In genomic region chr20:31824125-31824485, GRCh38 we compare ENCODE assay signal across 23 cellular contexts. TPM values are rescaled to one million over a fixed set of nuclear protein-coding genes. Genes with fewer than 3 reads are reported as not detected.
"Had no signal": no experiment of that assay in that cellular context is flagged by ENCODE, and none has a peak within 500 bp of the region (broad histone marks: within the 10 kb centered on the region; RNA-seq: fewer than 3 reads in every experiment).

No MANE protein-coding gene starts in this region.

- H3K4me3 Mint-ChIP-seq: activated T-helper 1 cell treated with anti-CD3 and anti-CD28 coated beads, Interleukin-12 subunit alpha, Interleukin-12 subunit beta, Interleukin-2, Interleukin-4 antibody, amounts not matched to agents 30 ng/mL and 10 ng/mL and 1 ng/mL, durations not matched to agents 14 hours and 24 hours and 36 hours; stimulated activated effector memory CD8-positive, alpha-beta T cell treated with anti-CD3 and anti-CD28 coated beads, Interleukin-12 subunit alpha, Interleukin-12 subunit beta, amount 100 ng/mL, for 72 hours; T-helper 17 cell; type B pancreatic cell had no signal

- ATAC-seq: activated naive CD4-positive, alpha-beta T cell treated with anti-CD3 and anti-CD28 coated beads, Interleukin-2, amount 50 U/mL, for 72 hours; heart left ventricle; stimulated activated effector memory CD8-positive, alpha-beta T cell treated with anti-CD3 and anti-CD28 coated beads, Interleukin-12 subunit alpha, Interleukin-12 subunit beta, amount 100 ng/mL, for 72 hours; T-helper 17 cell had no signal

- H3K4me3 ChIP-seq: adrenal gland, heart left ventricle, stomach had no signal

- DNase-seq: activated CD4-positive, alpha-beta T cell treated with anti-CD3 and anti-CD28 coated beads for 1 hour; activated CD4-positive, alpha-beta T cell treated with anti-CD3 and anti-CD28 coated beads, Interleukin-2, amount 50 U/mL, for 4 hours; activated gamma-delta T cell treated with Interleukin-2 at 50 U/mL for 16 hours; activated T-cell treated with anti-CD3 and anti-CD28 coated beads for 4 hours; adrenal gland; effector memory CD4-positive, alpha-beta T cell; foreskin fibroblast; heart left ventricle; stimulated activated CD4-positive, alpha-beta T cell treated with anti-CD3 and anti-CD28 coated beads, Interleukin-4, amount 100 ng/mL, for 24 hours; stomach; T-helper 17 cell; WERI-Rb-1 had no signal

- H3K36me3 ChIP-seq: adrenal gland, heart left ventricle, stomach, WERI-Rb-1 had no signal

- H3K27ac Mint-ChIP-seq: activated T-helper 1 cell treated with anti-CD3 and anti-CD28 coated beads, Interleukin-12 subunit alpha, Interleukin-12 subunit beta, Interleukin-2, Interleukin-4 antibody, amounts not matched to agents 30 ng/mL and 10 ng/mL and 1 ng/mL, durations not matched to agents 14 hours and 24 hours and 36 hours; stimulated activated effector memory CD8-positive, alpha-beta T cell treated with anti-CD3 and anti-CD28 coated beads, Interleukin-12 subunit alpha, Interleukin-12 subunit beta, amount 100 ng/mL, for 72 hours; T-helper 17 cell; type B pancreatic cell had no signal

- H3K27me3 ChIP-seq: adrenal gland, heart left ventricle had no signal

- H3K36me3 Mint-ChIP-seq: activated naive CD4-positive, alpha-beta T cell treated with anti-CD3 and anti-CD28 coated beads, Interleukin-2, amount 50 U/mL, for 72 hours; stimulated activated effector memory CD8-positive, alpha-beta T cell treated with anti-CD3 and anti-CD28 coated beads, Interleukin-12 subunit alpha, Interleukin-12 subunit beta, amount 100 ng/mL, for 72 hours; type B pancreatic cell had no signal

- H3K27ac ChIP-seq: adrenal gland, epithelial cell of prostate, heart left ventricle, stomach, WERI-Rb-1 had no signal

- H3K9me3 ChIP-seq: adrenal gland, heart left ventricle, stomach had no signal

- H3K9me3 Mint-ChIP-seq: activated naive CD4-positive, alpha-beta T cell treated with anti-CD3 and anti-CD28 coated beads, Interleukin-2, amount 50 U/mL, for 72 hours; activated T-helper 1 cell treated with anti-CD3 and anti-CD28 coated beads, Interleukin-12 subunit alpha, Interleukin-12 subunit beta, Interleukin-2, Interleukin-4 antibody, amounts not matched to agents 30 ng/mL and 10 ng/mL and 1 ng/mL, durations not matched to agents 14 hours and 24 hours and 36 hours; stimulated activated effector memory CD8-positive, alpha-beta T cell treated with anti-CD3 and anti-CD28 coated beads, Interleukin-12 subunit alpha, Interleukin-12 subunit beta, amount 100 ng/mL, for 72 hours; type B pancreatic cell had no signal

RNA-seq across cellular contexts. Expression of gene MYLK2, which starts 4.9 kb away (rescaled TPM):
- total RNA-seq: kidney, left lobe of liver, mononuclear cell, T-helper 17 cell had no signal

RNA-seq across cellular contexts. Expression of gene FOXS1, which starts 21.3 kb away (rescaled TPM):
- total RNA-seq: activated naive CD4-positive, alpha-beta T cell treated with anti-CD3 and anti-CD28 coated beads, Interleukin-2, amount 50 U/mL, for 72 hours; activated T-helper 1 cell treated with anti-CD3 and anti-CD28 coated beads, Interleukin-12 subunit alpha, Interleukin-12 subunit beta, Interleukin-2, Interleukin-4 antibody, amounts not matched to agents 30 ng/mL and 10 ng/mL and 1 ng/mL, durations not matched to agents 14 hours and 24 hours and 36 hours; dermis blood vessel endothelial cell; left lobe of liver; mononuclear cell; pulmonary artery endothelial cell; T-helper 17 cell had no signal
- polyA plus RNA-seq: neural cell had no signal

RNA-seq across cellular contexts. Expression of gene DUSP15, which starts 46.2 kb away (rescaled TPM):
- total RNA-seq: activated naive CD4-positive, alpha-beta T cell treated with anti-CD3 and anti-CD28 coated beads, Interleukin-2, amount 50 U/mL, for 72 hours; activated T-helper 1 cell treated with anti-CD3 and anti-CD28 coated beads, Interleukin-12 subunit alpha, Interleukin-12 subunit beta, Interleukin-2, Interleukin-4 antibody, amounts not matched to agents 30 ng/mL and 10 ng/mL and 1 ng/mL, durations not matched to agents 14 hours and 24 hours and 36 hours; mononuclear cell; pulmonary artery endothelial cell; T-helper 17 cell had no signal

RNA-seq across cellular contexts. Expression of gene TTLL9, which starts 46.3 kb away (rescaled TPM):
- total RNA-seq: activated naive CD4-positive, alpha-beta T cell treated with anti-CD3 and anti-CD28 coated beads, Interleukin-2, amount 50 U/mL, for 72 hours; activated T-helper 1 cell treated with anti-CD3 and anti-CD28 coated beads, Interleukin-12 subunit alpha, Interleukin-12 subunit beta, Interleukin-2, Interleukin-4 antibody, amounts not matched to agents 30 ng/mL and 10 ng/mL and 1 ng/mL, durations not matched to agents 14 hours and 24 hours and 36 hours; dermis blood vessel endothelial cell; heart left ventricle; left lobe of liver; mononuclear cell; T-helper 17 cell had no signal
- polyA plus RNA-seq: heart left ventricle had no signal
